Comparison of ENCODE assay signal across 24 cellular contexts in the genomic region with DNA sequence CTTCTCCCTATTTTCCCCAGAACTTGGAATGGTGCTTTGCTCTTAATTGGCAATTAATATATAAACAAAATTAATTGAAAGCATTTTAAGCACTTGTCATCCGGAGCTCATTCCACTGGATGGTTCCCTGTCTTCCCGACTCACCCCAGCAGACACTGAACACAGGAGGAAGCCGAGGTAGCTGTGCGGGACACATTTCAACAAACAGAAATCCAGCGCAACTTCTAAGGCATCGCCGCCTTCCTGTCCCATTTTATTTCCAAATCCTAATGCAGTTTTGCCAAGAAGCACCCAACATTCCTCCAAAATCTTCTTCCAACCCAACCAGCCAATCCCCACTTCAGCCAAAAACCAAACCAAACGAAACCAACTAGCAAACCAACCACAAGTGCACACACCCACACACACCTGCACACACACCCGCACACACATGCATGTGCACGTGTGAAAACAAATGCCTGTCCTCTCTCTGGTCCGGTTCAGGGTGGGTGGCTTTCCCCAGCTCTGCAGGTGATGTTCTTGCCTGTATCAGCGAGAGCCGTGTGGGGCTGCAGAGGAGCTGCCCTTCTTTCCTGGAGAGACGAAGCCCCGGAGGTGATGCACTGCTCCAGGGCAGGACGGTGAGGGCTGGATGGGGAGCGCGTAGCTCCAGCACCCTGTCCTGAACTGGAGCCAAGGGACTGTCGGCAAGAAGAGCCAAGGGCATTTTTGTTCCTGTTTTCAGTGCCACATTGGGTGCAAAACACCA.
DNase-seq lines count a peak whose midpoint lies in the region; ATAC-seq and TF ChIP-seq lines count a peak whose summit lies in the region.
"Had no signal": no experiment of that assay in that cellular context is flagged by ENCODE, and none has a peak within 500 bp of the region (broad histone marks: within the 10 kb centered on the region; RNA-seq: fewer than 3 reads in every experiment).

No MANE protein-coding gene starts in this region.

- H3K27ac ChIP-seq in left lung (no peak overlapping the region), stomach (no peak overlapping the region)
- H3K27ac ChIP-seq: HL-60, RWPE1, SJCRH30 had no signal

- 82 to 85% (median 83%) methylated on average over 17 to 19 of the region's 19 CpGs for WGBS in stomach, 5 donors

- intact Hi-C loops in left lung (cut with DNase I) (no loop called here), stomach (cut with DNase I; ENCODE audit: low total_unique reads) (no loop called here)

- H3K9me3 ChIP-seq in left lung: no peaks in the 10 kb centered on the region
- H3K9me3 ChIP-seq in stomach: no peaks in the 10 kb centered on the region
- H3K9me3 ChIP-seq: BE2C, Caco-2, SJCRH30 had no signal

- H3K36me3 ChIP-seq in left lung: no peaks in the 10 kb centered on the region
- H3K36me3 ChIP-seq in stomach: no peaks in the 10 kb centered on the region
- H3K36me3 ChIP-seq: BE2C, SJCRH30 had no signal

- DNase-seq in activated effector memory CD4-positive, alpha-beta T cell treated with anti-CD3 and anti-CD28 coated beads, Interleukin-2, amount 50 U/mL, for 16 hours: peak; percentile 39
- DNase-seq in activated effector memory CD4-positive, alpha-beta T cell treated with Interleukin-2 at 50 U/mL for 16 hours: no peak
- DNase-seq in RPMI8226 (peak; percentile 35), left lung (peak; percentile 11 to 48), stomach (peak; percentile 23), T-helper 9 cell (no peak), G401 (ENCODE audit: low spot score) (no peak), NCI-H2081 treated with DMSO at 0.1 percent for 48 hours (lab: John Stamatoyannopoulos, UW) (no peak)
- DNase-seq: BE2C; CD4-positive, CD25-positive, alpha-beta regulatory T cell; GDM1; H9; IMR-90; Karpas-422; NCI-H1436 treated with DMSO at 0.1 percent for 48 hours; NCI-H2107; NCI-H2227 treated with DMSO at 0.1 percent for 48 hours; NCI-H510A treated with DMSO at 0.1 percent for 48 hours; NCI-H774; OCI-M1; SJCRH30 had no signal

- TF ChIP-seq POLR2A in stomach (IDR thresholded peaks at IDR 0.05): no peak

- TF ChIP-seq CTCF in left lung (IDR thresholded peaks at IDR 0.05) (no peak), stomach (IDR thresholded peaks at IDR 0.05) (no peak)

- peaks cover 0 to 70% of the 10 kb centered on the region in 2 donors for H3K27me3 ChIP-seq in left lung
- H3K27me3 ChIP-seq in stomach: peaks cover 0 to 34% (median 0%) of the 10 kb centered on the region in 3 donors

- no peak for TF ChIP-seq EP300 in stomach (IDR thresholded peaks at IDR 0.05)

- in situ Hi-C loops in G401 (cut with HindIII; ENCODE audit: low sequenced_read_pairs): no loop called here

- no peak for ATAC-seq in left lung

- H3K4me1 ChIP-seq in left lung (no peaks in the 10 kb centered on the region), stomach (peaks cover 0 to 9% (median 0%) of the 10 kb centered on the region in 4 donors)
- H3K4me1 ChIP-seq: BE2C, Caco-2, SJCRH30 had no signal

- no peak overlapping the region for H3K4me3 ChIP-seq in left lung
- no peak overlapping the region for H3K4me3 ChIP-seq in stomach
- H3K4me3 ChIP-seq: SJCRH30 had no signal

Comparison
In these comparisons a context has a peak if more than half of its experiments do, and no peak if none do; other contexts are left out.
1. DNase-seq: peak in activated effector memory CD4-positive, alpha-beta T cell treated with anti-CD3 and anti-CD28 coated beads, Interleukin-2, amount 50 U/mL, for 16 hours (single experiment), RPMI8226 (single experiment), left lung (2 of 2) and stomach (single experiment); none in activated effector memory CD4-positive, alpha-beta T cell treated with Interleukin-2 at 50 U/mL for 16 hours (single experiment), T-helper 9 cell (single experiment), G401 (single experiment) and NCI-H2081 treated with DMSO at 0.1 percent for 48 hours (single experiment).